ENCODE assay signal across 14 cellular contexts in the genomic region with DNA sequence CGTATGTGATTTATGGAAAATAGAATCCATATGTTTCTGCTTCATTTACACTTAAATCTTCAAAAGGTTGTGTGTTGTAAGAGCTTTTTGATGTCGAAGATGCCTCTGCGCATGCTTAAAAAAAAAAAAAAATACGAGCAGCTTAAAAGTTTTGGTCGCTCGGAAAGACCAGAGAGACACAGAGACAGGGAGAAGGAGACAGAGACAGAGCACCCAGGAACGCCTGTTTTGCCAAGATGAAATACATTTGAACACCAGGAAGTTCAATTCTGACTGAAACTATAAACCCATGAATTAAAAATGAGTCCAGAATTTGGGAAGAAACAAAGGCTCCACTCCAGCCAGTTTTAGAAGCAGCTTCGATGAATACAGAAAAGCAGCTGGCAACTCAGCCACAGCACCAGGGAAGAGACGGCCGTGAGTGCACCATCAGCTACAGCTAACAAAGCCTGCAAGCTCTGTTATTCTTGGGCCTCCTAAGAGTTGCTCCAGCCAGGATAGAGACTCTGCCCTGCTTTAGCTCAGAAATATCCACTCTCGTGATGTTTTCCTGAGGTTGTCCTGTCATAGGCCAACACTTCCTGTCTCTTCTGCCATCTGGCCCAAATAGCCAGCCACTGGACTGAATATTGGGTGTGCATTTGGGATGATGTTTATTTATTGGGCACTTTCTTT. TPM values are rescaled to one million over a fixed set of nuclear protein-coding genes. Genes with fewer than 3 reads are reported as not detected.
A peak's percentile ranks its signal among the peaks of the same experiment; 100 is the strongest.
DNase-seq lines count a peak whose midpoint lies in the region; ATAC-seq and TF ChIP-seq lines count a peak whose summit lies in the region.
"Had no signal": no experiment of that assay in that cellular context is flagged by ENCODE, and none has a peak within 500 bp of the region (broad histone marks: within the 10 kb centered on the region; RNA-seq: fewer than 3 reads in every experiment).

No MANE protein-coding gene starts in this region.

- TF ChIP-seq POLR2A in right lobe of liver (IDR thresholded peaks at IDR 0.05): no peak

- H3K27me3 Mint-ChIP-seq in stimulated activated memory B cell treated with anti-CD40 and anti-IgM and Interleukin-4, amounts not matched to agents 10 μg/mL and 1 μg/mL and 100 μg/mL, for 72 hours: peaks cover 8% of the 10 kb centered on the region
- H3K27me3 Mint-ChIP-seq: CD4-positive, CD25-positive, alpha-beta regulatory T cell had no signal

- H3K4me3 ChIP-seq in brain microvascular endothelial cell (ENCODE audit: low read depth, low read length) (no peak overlapping the region), smooth muscle cell (peak overlapping the region; percentile 21), right lobe of liver (no peak overlapping the region)
- H3K4me3 ChIP-seq: lung had no signal

- H3K27me3 ChIP-seq in brain microvascular endothelial cell (replicated peaks): no peaks in the 10 kb centered on the region
- H3K27me3 ChIP-seq in smooth muscle cell (ENCODE audit: low read depth): no peaks in the 10 kb centered on the region
- no peaks in the 10 kb centered on the region for H3K27me3 ChIP-seq in right lobe of liver

- H3K79me2 ChIP-seq in smooth muscle cell (ENCODE audit: low read depth): no peaks in the 10 kb centered on the region

- H3K36me3 ChIP-seq in brain microvascular endothelial cell (replicated peaks): no peaks in the 10 kb centered on the region
- no peaks in the 10 kb centered on the region for H3K36me3 ChIP-seq in smooth muscle cell (ENCODE audit: low read depth)
- H3K36me3 ChIP-seq in right lobe of liver: no peaks in the 10 kb centered on the region

- H3K4me1 ChIP-seq in smooth muscle cell (ENCODE audit: low read depth) (peaks cover 26% of the 10 kb centered on the region), right lobe of liver (no peaks in the 10 kb centered on the region)

- no peak overlapping the region for H2AFZ ChIP-seq in smooth muscle cell (ENCODE audit: low read depth)

- H3K27ac ChIP-seq in brain microvascular endothelial cell (peak overlapping the region; percentile 1), smooth muscle cell (ENCODE audit: low read depth) (peak overlapping the region; percentile 98), right lobe of liver (no peak overlapping the region)

- no peak overlapping the region for H3K27ac Mint-ChIP-seq in stimulated activated memory B cell treated with anti-CD40 and anti-IgM and Interleukin-4, amounts not matched to agents 10 μg/mL and 1 μg/mL and 100 μg/mL, for 72 hours
- H3K27ac Mint-ChIP-seq: activated CD4-positive, alpha-beta T cell treated with anti-CD3 and anti-CD28 coated beads for 36 hours; CD4-positive, CD25-positive, alpha-beta regulatory T cell had no signal

- TF ChIP-seq CTCF in brain microvascular endothelial cell (IDR thresholded peaks at IDR 0.05; ENCODE audit: low read depth, low read length, missing control alignments): no peak
- TF ChIP-seq CTCF in smooth muscle cell (IDR thresholded peaks at IDR 0.05; ENCODE audit: borderline replicate concordance, insufficient read depth, poor library complexity, severe bottlenecking): no peak
- TF ChIP-seq CTCF in right lobe of liver (IDR thresholded peaks at IDR 0.05): no peak

- H3K4me3 Mint-ChIP-seq in stimulated activated memory B cell treated with anti-CD40 and anti-IgM and Interleukin-4, amounts not matched to agents 10 μg/mL and 1 μg/mL and 100 μg/mL, for 72 hours: no peak overlapping the region
- H3K4me3 Mint-ChIP-seq: activated CD4-positive, alpha-beta T cell treated with anti-CD3 and anti-CD28 coated beads for 36 hours; CD4-positive, CD25-positive, alpha-beta regulatory T cell had no signal

- in situ Hi-C loops in brain microvascular endothelial cell (cut with HindIII; ENCODE audit: low pct_ligation_motif_present, low sequenced_read_pairs): no loop called here

- intact Hi-C loops in right lobe of liver (cut with DNase I): no loop called here

- H3K9me3 ChIP-seq in smooth muscle cell (replicated peaks; ENCODE audit: low read depth) (no peaks in the 10 kb centered on the region), right lobe of liver (no peaks in the 10 kb centered on the region)

- ATAC-seq in right lobe of liver (no peak), GM19351 (IDR thresholded peaks at IDR 0.05; ENCODE audit: unreplicated experiment) (no peak)
- ATAC-seq in stimulated activated memory B cell treated with anti-CD40 and anti-IgM and Interleukin-4, amounts not matched to agents 10 μg/mL and 1 μg/mL and 100 μg/mL, for 72 hours: no peak
- ATAC-seq: activated CD4-positive, alpha-beta T cell treated with anti-CD3 and anti-CD28 coated beads for 36 hours; SK-N-SH treated with all-trans-retinoic acid at 6 μM for 48 hours had no signal

- no peaks in the 10 kb centered on the region for H3K4me1 Mint-ChIP-seq in stimulated activated memory B cell treated with anti-CD40 and anti-IgM and Interleukin-4, amounts not matched to agents 10 μg/mL and 1 μg/mL and 100 μg/mL, for 72 hours
- H3K4me1 Mint-ChIP-seq: activated CD4-positive, alpha-beta T cell treated with anti-CD3 and anti-CD28 coated beads for 36 hours; CD4-positive, CD25-positive, alpha-beta regulatory T cell had no signal

- H3K4me2 ChIP-seq in smooth muscle cell: peak overlapping the region; percentile 74

- no peaks in the 10 kb centered on the region for H3F3A ChIP-seq in smooth muscle cell (ENCODE audit: low read depth)

- peaks cover 2% of the 10 kb centered on the region for H3K9me3 Mint-ChIP-seq in stimulated activated memory B cell treated with anti-CD40 and anti-IgM and Interleukin-4, amounts not matched to agents 10 μg/mL and 1 μg/mL and 100 μg/mL, for 72 hours

- DNase-seq in GM03348 (ENCODE audit: low spot score): peak; percentile 35
- no peak for DNase-seq in brain microvascular endothelial cell
- peak; percentile 41 for DNase-seq in medulla oblongata (ENCODE audit: extremely low spot score)
- no peak for DNase-seq in smooth muscle cell (lab: John Stamatoyannopoulos, UW; ENCODE audit: unreplicated experiment)
- DNase-seq in HuH-7 (ENCODE audit: low spot score): no peak
- no peak for DNase-seq in right lobe of liver
- DNase-seq: activated CD4-positive, alpha-beta T cell treated with anti-CD3 and anti-CD28 coated beads for 36 hours; CD4-positive, CD25-positive, alpha-beta regulatory T cell; glutamatergic neuron; NCI-H1092 treated with DMSO at 0.1 percent for 48 hours had no signal

- no peaks in the 10 kb centered on the region for H4K20me1 ChIP-seq in smooth muscle cell (ENCODE audit: low read depth)

- WGBS in smooth muscle cell (ENCODE audit: low lambda C conversion rate): 44% methylated on average over 11 of the region's 11 CpGs
- 67% methylated on average over 11 of the region's 11 CpGs for WGBS in right lobe of liver (ENCODE audit: insufficient coverage, low coverage, low lambda C conversion rate, missing lambda C conversion rate)

- H3K36me3 Mint-ChIP-seq in stimulated activated memory B cell treated with anti-CD40 and anti-IgM and Interleukin-4, amounts not matched to agents 10 μg/mL and 1 μg/mL and 100 μg/mL, for 72 hours: no peaks in the 10 kb centered on the region
- H3K36me3 Mint-ChIP-seq: CD4-positive, CD25-positive, alpha-beta regulatory T cell had no signal

- H3K9ac ChIP-seq in smooth muscle cell (ENCODE audit: low read depth): peak overlapping the region; percentile 82

RNA-seq across cellular contexts. Expression of a gene that starts 2.5 kb away (rescaled TPM):
- 1.1 and 3.3 TPM in 2 replicates for total RNA-seq in smooth muscle cell
- 0.82 and 2.2 TPM in 2 replicates for polyA plus RNA-seq in smooth muscle cell
- under 1 TPM in 1 of 6 experiments, not detected in 5; 0.12 TPM for total RNA-seq in right lobe of liver
- total RNA-seq: activated CD4-positive, alpha-beta T cell treated with anti-CD3 and anti-CD28 coated beads for 36 hours had no signal

RNA-seq across cellular contexts. Expression of a gene that starts 48.8 kb away (rescaled TPM):
- 632 and 642 TPM in 2 replicates for total RNA-seq in smooth muscle cell
- polyA plus RNA-seq in smooth muscle cell: 756 and 808 TPM in 2 replicates
- total RNA-seq in right lobe of liver: 10 to 100 TPM in 1 of 6 experiments, 1 to 10 TPM in 4, under 1 TPM in 1; 0.97 to 11.8 (median 2.2) TPM

Comparison
In these comparisons a context has a peak if more than half of its experiments do, and no peak if none do; other contexts are left out.
1. DNase-seq: peak in GM03348 (single experiment) and medulla oblongata (single experiment); none in brain microvascular endothelial cell (single experiment), smooth muscle cell (single experiment), HuH-7 (single experiment) and right lobe of liver (0 of 3).
2. H3K27ac ChIP-seq: peak in brain microvascular endothelial cell (single experiment) and smooth muscle cell (single experiment); none in right lobe of liver (0 of 3).
3. RNA of a gene that starts 48.8 kb away (total RNA-seq): 632 to 642 TPM in smooth muscle cell; 0.97 to 11.8 TPM in right lobe of liver; every median in the first group is over 10 times any median in the second.